ENCODE assay signal across 19 cellular contexts in the genomic region with DNA sequence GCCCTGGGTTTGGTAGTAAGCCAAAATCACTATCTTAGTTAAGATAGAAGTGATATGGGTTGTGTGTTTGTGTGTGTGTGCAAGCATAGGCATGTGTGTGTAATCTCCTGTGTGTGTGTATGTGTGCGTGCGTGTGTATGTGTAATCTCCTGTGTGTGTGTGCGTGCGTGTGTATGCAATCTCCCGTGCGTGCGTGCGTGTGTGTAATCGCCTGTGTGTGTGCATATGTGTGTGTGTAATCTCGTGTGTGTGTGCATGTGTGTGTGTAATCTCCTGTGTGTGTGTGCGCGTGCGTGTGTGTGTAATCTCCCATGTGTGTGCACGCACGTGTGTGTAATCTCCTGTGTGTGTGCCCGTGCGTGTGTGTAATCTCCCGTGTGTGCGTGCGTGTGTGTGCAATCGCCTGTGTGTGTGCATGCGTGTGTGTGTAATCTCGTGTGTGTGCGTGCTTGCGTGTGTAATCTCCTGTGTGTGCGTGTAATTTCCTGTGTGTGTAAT.
"Had no signal": no experiment of that assay in that cellular context is flagged by ENCODE, and none has a peak within 500 bp of the region (broad histone marks: within the 10 kb centered on the region; RNA-seq: fewer than 3 reads in every experiment).

No MANE protein-coding gene starts in this region.

- FAIRE-seq: frontal cortex, kidney had no signal

- H3K4me1 ChIP-seq: heart left ventricle, left ventricle myocardium inferior, lower lobe of right lung, sigmoid colon, stomach, transverse colon had no signal

- H3K36me3 ChIP-seq: heart left ventricle, left ventricle myocardium inferior, lower lobe of right lung, sigmoid colon, stomach, thoracic aorta, transverse colon had no signal

- ATAC-seq: esophagus mucosa; heart left ventricle; lower lobe of right lung; naive thymus-derived CD4-positive, alpha-beta T cell had no signal

- H3K27ac ChIP-seq: coronary artery, heart left ventricle, left ventricle myocardium inferior, lower lobe of right lung, sigmoid colon, skin epidermis, stomach, thoracic aorta, transverse colon had no signal

- H3K9me3 ChIP-seq: heart left ventricle, left ventricle myocardium inferior, lower lobe of right lung, sigmoid colon, stomach, thoracic aorta, transverse colon had no signal

- H3K4me3 ChIP-seq: coronary artery, heart left ventricle, left ventricle myocardium inferior, lower lobe of right lung, sigmoid colon, skin epidermis, stomach, thoracic aorta, transverse colon had no signal

- DNase-seq: effector CD4-positive, alpha-beta T cell; heart left ventricle; kidney; left cardiac atrium; left ventricle myocardium inferior; lower lobe of right lung; naive thymus-derived CD4-positive, alpha-beta T cell; posterior cingulate gyrus; sigmoid colon; stimulated activated CD4-positive, alpha-beta T cell treated with anti-CD3 and anti-CD28 coated beads, Interleukin-2, amount 100 ng/mL, for 24 hours; stimulated activated naive CD4-positive, alpha-beta T cell; stomach; substantia nigra; transverse colon had no signal
